ENCODE assay signal across 15 cellular contexts in the genomic region with DNA sequence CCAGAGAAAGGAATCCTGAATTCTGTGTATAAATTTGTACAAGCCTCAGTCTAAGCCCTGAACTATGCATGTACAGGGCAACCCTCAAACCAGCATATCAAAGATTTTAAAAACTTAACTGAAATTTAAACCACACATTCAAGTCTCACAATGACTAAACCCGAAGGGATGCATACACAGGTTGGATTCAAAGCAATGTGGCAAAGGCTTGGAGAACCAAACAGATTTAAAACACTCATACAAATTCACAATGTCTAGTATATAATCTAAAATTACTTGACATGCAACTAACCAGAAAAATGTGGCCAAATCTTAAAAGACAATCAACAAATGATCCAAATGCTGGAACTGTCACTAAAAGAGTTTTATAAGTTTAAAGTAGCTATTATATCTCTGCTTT. TPM values are rescaled to one million over a fixed set of nuclear protein-coding genes. Genes with fewer than 3 reads are reported as not detected.
DNase-seq lines count a peak whose midpoint lies in the region; TF ChIP-seq lines count a peak whose summit lies in the region.
"Had no signal": no experiment of that assay in that cellular context is flagged by ENCODE, and none has a peak within 500 bp of the region (broad histone marks: within the 10 kb centered on the region; RNA-seq: fewer than 3 reads in every experiment).

No MANE protein-coding gene starts in this region.

- peaks cover 7% of the 10 kb centered on the region for H3K9me3 Mint-ChIP-seq in nephron progenitor cell

- H3K36me3 Mint-ChIP-seq in nephron progenitor cell (ENCODE audit: low read depth): peaks cover 23% of the 10 kb centered on the region

- TF ChIP-seq CTCF in AG10803 (conservative IDR thresholded peaks at IDR 0.05; ENCODE audit: low read length) (no peak), nephron progenitor cell (IDR thresholded peaks at IDR 0.05) (no peak)

- no peaks in the 10 kb centered on the region for H3K4me1 Mint-ChIP-seq in nephron progenitor cell

- no peak overlapping the region for H3K4me3 ChIP-seq in AG10803 (ENCODE audit: low read length)
- H3K4me3 ChIP-seq: BLaER1, Peyer's patch, SK-N-MC had no signal

- H3K27me3 Mint-ChIP-seq in nephron progenitor cell (ENCODE audit: low read depth, poor library complexity): no peaks in the 10 kb centered on the region
- H3K27me3 Mint-ChIP-seq: CD4-positive, alpha-beta memory T cell had no signal

- peak; percentile 12 for DNase-seq in AG10803 (ENCODE audit: low read depth)
- peak; percentile 3 for DNase-seq in HT1080 (ENCODE audit: low read depth)
- DNase-seq in amniotic epithelial cell (ENCODE audit: low read depth): peak; percentile 33
- no peak for DNase-seq in nephron progenitor cell
- DNase-seq in AG20443 (ENCODE audit: low spot score): no peak
- DNase-seq in HT-29 (ENCODE audit: low spot score): no peak
- no peak for DNase-seq in H4 (ENCODE audit: low spot score)
- DNase-seq: CD4-positive, alpha-beta memory T cell; GOT3; NCI-H1105; NCI-H1694; NCI-H2081 treated with DMSO at 0.1 percent for 48 hours; Peyer's patch had no signal

- no peak overlapping the region for H3K4me3 Mint-ChIP-seq in nephron progenitor cell
- H3K4me3 Mint-ChIP-seq: CD4-positive, alpha-beta memory T cell had no signal

- peak overlapping the region; percentile 10 for H3K27ac Mint-ChIP-seq in nephron progenitor cell
- H3K27ac Mint-ChIP-seq: CD4-positive, alpha-beta memory T cell had no signal

RNA-seq across cellular contexts. Expression of a gene that starts 36.4 kb away (rescaled TPM):
- total RNA-seq in HT1080 (2014; rRNA removed; shearing (Covaris generic)): 6.3 and 14.5 TPM in 2 replicates
- 4.5 and 5.3 TPM in 2 replicates for polyA plus RNA-seq in HT1080 (2015; cell fraction: cytosol; rRNA removed)
- polyA plus RNA-seq in HT1080 (2015; cell fraction: nucleus; rRNA removed): 23.0 and 28.2 TPM in 2 replicates
- 11.1 and 15.2 TPM in 2 replicates for total RNA-seq in HT-29 (2014; rRNA removed; shearing (Covaris generic))
- total RNA-seq in H4 (2014; rRNA removed; shearing (Covaris generic)): 6.2 and 9.7 TPM in 2 replicates

Comparison
In these comparisons a context has a peak if more than half of its experiments do, and no peak if none do; other contexts are left out.
1. DNase-seq: peak in AG10803 (single experiment), HT1080 (single experiment) and amniotic epithelial cell (single experiment); none in nephron progenitor cell (single experiment), AG20443 (single experiment), HT-29 (single experiment) and H4 (single experiment).